In the genomic region with DNA sequence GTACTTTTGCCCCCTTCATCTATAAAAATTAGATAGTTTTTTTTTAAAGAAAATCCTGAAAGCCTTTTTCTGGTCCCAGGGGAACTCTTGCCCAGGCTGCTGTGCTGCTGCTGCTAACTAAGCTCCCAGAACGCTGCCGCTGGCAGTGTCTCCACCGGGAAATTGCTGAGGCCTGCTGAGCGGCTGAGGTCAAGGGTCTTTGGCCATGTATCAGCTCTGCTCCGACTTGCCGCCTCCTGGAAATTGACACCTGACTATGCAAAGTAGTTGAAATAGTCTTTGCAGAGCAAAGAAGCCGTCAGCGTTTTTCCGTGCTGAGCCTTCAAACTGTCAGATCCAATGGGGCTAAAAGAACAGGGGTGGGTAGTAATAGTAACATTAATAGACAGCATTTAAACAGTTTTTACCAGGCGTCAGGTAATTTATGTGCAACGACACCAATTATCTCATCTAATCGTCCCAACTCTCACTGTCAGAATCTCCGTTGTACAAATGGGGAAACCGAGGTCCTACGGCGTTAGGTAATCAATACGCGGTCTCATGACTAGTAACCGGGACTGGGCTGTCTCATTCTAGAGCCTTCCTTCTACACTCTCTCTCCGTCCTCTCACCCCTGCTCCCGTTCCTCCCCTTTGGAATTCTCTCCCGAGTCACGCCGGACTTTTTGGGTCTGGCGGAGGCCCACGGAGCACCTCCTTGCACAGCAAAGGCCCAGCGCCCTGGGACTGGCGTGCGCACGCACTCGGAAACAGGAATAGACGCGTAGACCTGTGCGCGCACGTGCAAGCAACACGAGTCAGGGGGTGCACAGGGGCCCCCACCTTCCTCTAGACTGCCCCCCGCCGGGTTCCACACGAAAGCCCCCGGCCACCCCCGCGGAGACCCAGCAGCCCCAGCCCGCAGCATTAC, we compare ENCODE assay signal across 8 cellular contexts. TPM values are rescaled to one million over a fixed set of nuclear protein-coding genes. Genes with fewer than 3 reads are reported as not detected.
DNase-seq lines count a peak whose midpoint lies in the region; ATAC-seq and TF ChIP-seq lines count a peak whose summit lies in the region.

No MANE protein-coding gene starts in this region.

- CTCF ChIA-PET in SK-N-SH (lab: Yijun Ruan, JAX) = interaction anchor here (0.9 to 4.6 kb wide), 13 partner anchors 8 to 158 kb away, joined by 3 to 62 read pairs (median 5); no protein-coding TSS in a partner anchor

- peaks cover 5% of the 10 kb centered on the region for H3F3A ChIP-seq in SK-N-SH (replicated peaks; ENCODE audit: insufficient read depth)

- peaks cover 17 to 27% (median 23%) of the 10 kb centered on the region in 10 experiments for H3K4me1 ChIP-seq in BLaER1 treated with 17β-estradiol and CSF1 and Interleukin-3, amounts not matched to agents 10 nM and 100 nM
- H3K4me1 ChIP-seq in SK-N-SH (ENCODE audit: control insufficient read depth in 1 of 2, insufficient read depth in 2 of 2, low read depth in 1 of 2, low read length in 1 of 2) = peaks cover 4 to 25% of the 10 kb centered on the region in 2 experiments; a peak in 3 of 4 replicates
- peaks cover 18% of the 10 kb centered on the region for H3K4me1 ChIP-seq in body of pancreas
- peaks cover 3% of the 10 kb centered on the region; the same call in 1 of the 2 replicates for H3K4me1 ChIP-seq in iPS-20b (ENCODE audit: insufficient read depth, low read length)
- peaks cover 3% of the 10 kb centered on the region for H3K4me1 ChIP-seq in skeletal muscle satellite cell (ENCODE audit: control insufficient read depth, insufficient read depth, low read length)

- peak overlapping the region; percentile 74 to 85 (median 81) for H3K9ac ChIP-seq in BLaER1 treated with 17β-estradiol and CSF1 and Interleukin-3, amounts not matched to agents 10 nM and 100 nM
- H3K9ac ChIP-seq in SK-N-SH (peak overlapping the region; percentile 67), iPS-20b (ENCODE audit: low read depth, low read length) (peak overlapping the region; percentile 30; the same call in 1 of the 2 replicates), skeletal muscle satellite cell (ENCODE audit: low read depth, low read length) (peak overlapping the region; percentile 79)

- 0 out of 4 replicates have a peak, but pooled peaks of 1 of the 2 experiments have one; percentile 6 for TF ChIP-seq EP300 in SK-N-SH (IDR thresholded peaks at IDR 0.05; ENCODE audit: borderline replicate concordance in 1 of 2, low read depth in 1 of 2, low read length in 1 of 2)

- H3K36me3 ChIP-seq in BLaER1 treated with 17β-estradiol and CSF1 and Interleukin-3, amounts not matched to agents 10 nM and 100 nM = peaks cover 25 to 35% (median 30%) of the 10 kb centered on the region in 11 experiments
- H3K36me3 ChIP-seq in SK-N-SH (replicated peaks in 1 of 2; ENCODE audit: control insufficient read depth in 1 of 2, insufficient read depth in 2 of 2, low read length in 1 of 2) (peaks cover 0 to 8% of the 10 kb centered on the region in 2 experiments), body of pancreas (replicated peaks in 1 of 2; ENCODE audit: insufficient read depth in 1 of 2, low read depth in 2 of 2) (no peaks in the 10 kb centered on the region), iPS-20b (ENCODE audit: insufficient read depth, low read depth, low read length) (0 out of 2 replicates have a peak, but pooled peaks cover 3% of the 10 kb centered on the region), skeletal muscle satellite cell (ENCODE audit: insufficient read depth, low read length) (peaks cover 9% of the 10 kb centered on the region)

- H3K79me2 ChIP-seq in SK-N-SH (ENCODE audit: insufficient read depth) = peaks cover 7% of the 10 kb centered on the region; the same call in 1 of the 2 replicates

- peak overlapping the region; percentile 29 to 79 (median 71); a peak in 21 of 22 replicates for H3K27ac ChIP-seq in BLaER1 treated with 17β-estradiol and CSF1 and Interleukin-3, amounts not matched to agents 10 nM and 100 nM
- H3K27ac ChIP-seq in SK-N-SH (ENCODE audit: low read depth in 2 of 2, low read length in 1 of 2) = peak overlapping the region in 1 of 2 experiments; percentile 85; a peak in 2 of 4 replicates
- H3K27ac ChIP-seq in body of pancreas = peak overlapping the region in 3 of 4 donors; percentile 72 to 84 (median 79)
- no peak overlapping the region for H3K27ac ChIP-seq in iPS-20b (ENCODE audit: low read length)

- no peak for TF ChIP-seq POLR2A in body of pancreas (IDR thresholded peaks at IDR 0.05)

- TF ChIP-seq CTCF in SK-N-SH (IDR thresholded peaks at IDR 0.05) (no peak), body of pancreas (IDR thresholded peaks at IDR 0.05) (no peak)

- H2AFZ ChIP-seq in SK-N-SH (ENCODE audit: low read depth) = peak overlapping the region; percentile 91

- peak overlapping the region; percentile 72 to 88 (median 76) for H3K4me3 ChIP-seq in BLaER1 treated with 17β-estradiol and CSF1 and Interleukin-3, amounts not matched to agents 10 nM and 100 nM
- H3K4me3 ChIP-seq in SK-N-SH (ENCODE audit: low read depth in 2 of 2, low read length in 1 of 2) (peak overlapping the region; percentile 75 to 79), body of pancreas (peak overlapping the region; percentile 30 to 89), iPS-20b (ENCODE audit: low read length) (peak overlapping the region; percentile 64), skeletal muscle satellite cell (ENCODE audit: low read length) (peak overlapping the region; percentile 93)

- H3K4me2 ChIP-seq in BLaER1 treated with 17β-estradiol and CSF1 and Interleukin-3, amounts not matched to agents 10 nM and 100 nM = peak overlapping the region; percentile 83 to 99 (median 89)
- H3K4me2 ChIP-seq in SK-N-SH (peak overlapping the region; percentile 93), skeletal muscle satellite cell (ENCODE audit: low read length) (peak overlapping the region; percentile 98)

- peaks cover 0 to 18% (median 0%) of the 10 kb centered on the region in 11 experiments; a peak in 4 of 22 replicates for H4K20me1 ChIP-seq in BLaER1 treated with 17β-estradiol and CSF1 and Interleukin-3, amounts not matched to agents 10 nM and 100 nM
- H4K20me1 ChIP-seq in SK-N-SH (ENCODE audit: insufficient read depth) = no peaks in the 10 kb centered on the region

- 22% methylated on average over 44 of the region's 44 CpGs for WGBS in SK-N-SH (ENCODE audit: low lambda C conversion rate)
- 3 to 4% methylated on average over 26 to 43 of the region's 44 CpGs for WGBS in body of pancreas, 2 donors

- intact Hi-C loops in body of pancreas (cut with DNase I) = no loop called here

- POLR2A ChIA-PET in SK-N-SH (lab: Yijun Ruan, JAX) = interaction anchor here (6.0 kb wide), 1 partner anchor 20 kb away, joined by 67 read pairs; no protein-coding TSS in a partner anchor

- DNase-seq in SK-N-SH (peak; percentile 53), body of pancreas (peak; percentile 55 to 75 (median 62)), NCI-H446 treated with DMSO at 0.1 percent for 48 hours (lab: John Stamatoyannopoulos, UW) (no peak)

- no peak for TF ChIP-seq RAD21 in SK-N-SH (IDR thresholded peaks at IDR 0.05; ENCODE audit: low read length)

- H3K9me3 ChIP-seq in BLaER1 treated with 17β-estradiol and CSF1 and Interleukin-3, amounts not matched to agents 10 nM and 100 nM (replicated peaks in 1 of 11) = no peaks in the 10 kb centered on the region
- H3K9me3 ChIP-seq in SK-N-SH (no peaks in the 10 kb centered on the region), body of pancreas (no peaks in the 10 kb centered on the region), iPS-20b (ENCODE audit: insufficient read depth, low read depth, low read length) (no peaks in the 10 kb centered on the region), skeletal muscle satellite cell (replicated peaks; ENCODE audit: low read length) (no peaks in the 10 kb centered on the region)

- peak; percentile 42 for ATAC-seq in GM19043 (IDR thresholded peaks at IDR 0.05; ENCODE audit: low read depth, unreplicated experiment)
- peak; percentile 56 for ATAC-seq in HG03280 (IDR thresholded peaks at IDR 0.05; ENCODE audit: unreplicated experiment)
- ATAC-seq in body of pancreas = peak; percentile 74

- no peaks in the 10 kb centered on the region for H3K27me3 ChIP-seq in BLaER1 treated with 17β-estradiol and CSF1 and Interleukin-3, amounts not matched to agents 10 nM and 100 nM
- no peaks in the 10 kb centered on the region; the same call in 1 of the 2 replicates for H3K27me3 ChIP-seq in SK-N-SH (ENCODE audit: insufficient read depth)
- H3K27me3 ChIP-seq in body of pancreas = no peaks in the 10 kb centered on the region
- peaks cover 30% of the 10 kb centered on the region for H3K27me3 ChIP-seq in iPS-20b (ENCODE audit: insufficient read depth, low read length)
- peaks cover 16% of the 10 kb centered on the region for H3K27me3 ChIP-seq in skeletal muscle satellite cell (ENCODE audit: control insufficient read depth, insufficient read depth, low read length)

- no peaks in the 10 kb centered on the region for H3K9me2 ChIP-seq in SK-N-SH

TF ChIP-seq in SK-N-SH, 30 proteins besides CTCF, POLR2A, EP300 and RAD21 (continues in another document):
- TF ChIP-seq MEF2A (IDR thresholded peaks at IDR 0.05; ENCODE audit: borderline replicate concordance, low read depth) (no peak), POLR2AphosphoS5 (IDR thresholded peaks at IDR 0.05; ENCODE audit: low read depth, low read length) (no peak)
- TF ChIP-seq, protein P1, sequence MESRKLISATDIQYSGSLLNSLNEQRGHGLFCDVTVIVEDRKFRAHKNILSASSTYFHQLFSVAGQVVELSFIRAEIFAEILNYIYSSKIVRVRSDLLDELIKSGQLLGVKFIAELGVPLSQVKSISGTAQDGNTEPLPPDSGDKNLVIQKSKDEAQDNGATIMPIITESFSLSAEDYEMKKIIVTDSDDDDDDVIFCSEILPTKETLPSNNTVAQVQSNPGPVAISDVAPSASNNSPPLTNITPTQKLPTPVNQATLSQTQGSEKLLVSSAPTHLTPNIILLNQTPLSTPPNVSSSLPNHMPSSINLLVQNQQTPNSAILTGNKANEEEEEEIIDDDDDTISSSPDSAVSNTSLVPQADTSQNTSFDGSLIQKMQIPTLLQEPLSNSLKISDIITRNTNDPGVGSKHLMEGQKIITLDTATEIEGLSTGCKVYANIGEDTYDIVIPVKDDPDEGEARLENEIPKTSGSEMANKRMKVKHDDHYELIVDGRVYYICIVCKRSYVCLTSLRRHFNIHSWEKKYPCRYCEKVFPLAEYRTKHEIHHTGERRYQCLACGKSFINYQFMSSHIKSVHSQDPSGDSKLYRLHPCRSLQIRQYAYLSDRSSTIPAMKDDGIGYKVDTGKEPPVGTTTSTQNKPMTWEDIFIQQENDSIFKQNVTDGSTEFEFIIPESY (IDR thresholded peaks at IDR 0.05; ENCODE audit: borderline replicate concordance, low read depth) = no peak

RNA-seq across cellular contexts. Expression of a gene that starts 0.6 kb away (rescaled TPM):
- 68.8 and 83.1 TPM in 2 replicates for polyA plus RNA-seq in SK-N-SH (2012; rRNA removed)
- polyA plus RNA-seq in SK-N-SH (2012; cell fraction: cytosol; rRNA removed) = 70.0 and 84.6 TPM in 2 replicates
- polyA plus RNA-seq in SK-N-SH (2012; cell fraction: nucleus; rRNA removed) = 17.6 and 22.5 TPM in 2 replicates
- 10 to 100 TPM in 1 of 2 donors, 1 to 10 TPM in 1; 7.3 to 13.8 TPM for total RNA-seq in body of pancreas
- total RNA-seq in skeletal muscle satellite cell (2012; rRNA removed) = 20.1 and 26.9 TPM in 2 replicates

RNA-seq across cellular contexts. Expression of a gene that starts 3.7 kb away (rescaled TPM):
- not detected in 2 replicates for polyA plus RNA-seq in SK-N-SH (2012; rRNA removed)
- not detected in 2 replicates for polyA plus RNA-seq in SK-N-SH (2012; cell fraction: cytosol; rRNA removed)
- polyA plus RNA-seq in SK-N-SH (2012; cell fraction: nucleus; rRNA removed) = not detected in 2 replicates
- total RNA-seq in body of pancreas = not detected
- not detected in 2 replicates for total RNA-seq in skeletal muscle satellite cell (2012; rRNA removed)

Comparison
In these comparisons a context has a peak if more than half of its experiments do, and no peak if none do; other contexts are left out.
1. H3K9ac ChIP-seq: peak in every context shown above with its lines; median percentile 81 in BLaER1 treated with 17β-estradiol and CSF1 and Interleukin-3, amounts not matched to agents 10 nM and 100 nM; 79 in skeletal muscle satellite cell; 67 in SK-N-SH; 30 in iPS-20b.